In genomic region chr3:62433396-62433795, GRCh38 we compare ENCODE assay signal across 31 cellular contexts.
"Had no signal": no experiment of that assay in that cellular context is flagged by ENCODE, and none has a peak within 500 bp of the region (broad histone marks: within the 10 kb centered on the region; RNA-seq: fewer than 3 reads in every experiment).

No MANE protein-coding gene starts in this region.

- H3K4me3 ChIP-seq: adrenal gland, body of pancreas, breast epithelium, PC-9 had no signal

- H3K9me3 ChIP-seq: adrenal gland, body of pancreas, breast epithelium had no signal

- DNase-seq: activated CD4-positive, alpha-beta T cell treated with anti-CD3 and anti-CD28 coated beads, Interleukin-2, amount 10 ng/mL, durations not matched to agents 7 days and 5 days; activated CD4-positive, alpha-beta T cell treated with anti-CD3 and anti-CD28 coated beads, Interleukin-2, amount 50 U/mL, for 48 hours; activated CD8-positive, alpha-beta memory T cell treated with anti-CD3 and anti-CD28 coated beads, Interleukin-2, amount 50 U/mL, for 4 hours; activated CD8-positive, alpha-beta T cell treated with anti-CD3 and anti-CD28 coated beads, Interleukin-2, amount 10 ng/mL, durations not matched to agents 7 days and 5 days; activated gamma-delta T cell treated with Interleukin-2 at 50 U/mL for 16 hours; activated naive CD4-positive, alpha-beta T cell treated with anti-CD3 and anti-CD28 coated beads for 36 hours; activated T-cell treated with anti-CD3 and anti-CD28 coated beads for 4 hours; activated T-cell treated with anti-CD3 and anti-CD28 coated beads, Interleukin-2, amount 50 U/mL, for 4 hours; adrenal gland; body of pancreas; cerebellar nuclear complex; Karpas-422; KBM-7; NCI-H1048; NCI-H1436 treated with DMSO at 0.1 percent for 48 hours; NCI-H1694 treated with DMSO at 0.1 percent for 48 hours; NCI-H2029; NCI-H345; NCI-H526 treated with DMSO at 0.1 percent for 48 hours; NCI-H774; PC-9; SIG-M5; SW 1271; T-helper 1 cell; T-helper 2 cell; T-helper 9 cell had no signal

- H3K27me3 ChIP-seq: body of pancreas, breast epithelium had no signal

- H3K4me1 ChIP-seq: adrenal gland, body of pancreas, breast epithelium had no signal

- H3K36me3 ChIP-seq: adrenal gland, breast epithelium had no signal

- H3K27ac ChIP-seq: adrenal gland, body of pancreas, breast epithelium, PC-9, RWPE1, VCaP had no signal

- FAIRE-seq: astrocyte, RCC 7860 had no signal
